Comparison of ENCODE assay signal across 18 cellular contexts in the genomic region with DNA sequence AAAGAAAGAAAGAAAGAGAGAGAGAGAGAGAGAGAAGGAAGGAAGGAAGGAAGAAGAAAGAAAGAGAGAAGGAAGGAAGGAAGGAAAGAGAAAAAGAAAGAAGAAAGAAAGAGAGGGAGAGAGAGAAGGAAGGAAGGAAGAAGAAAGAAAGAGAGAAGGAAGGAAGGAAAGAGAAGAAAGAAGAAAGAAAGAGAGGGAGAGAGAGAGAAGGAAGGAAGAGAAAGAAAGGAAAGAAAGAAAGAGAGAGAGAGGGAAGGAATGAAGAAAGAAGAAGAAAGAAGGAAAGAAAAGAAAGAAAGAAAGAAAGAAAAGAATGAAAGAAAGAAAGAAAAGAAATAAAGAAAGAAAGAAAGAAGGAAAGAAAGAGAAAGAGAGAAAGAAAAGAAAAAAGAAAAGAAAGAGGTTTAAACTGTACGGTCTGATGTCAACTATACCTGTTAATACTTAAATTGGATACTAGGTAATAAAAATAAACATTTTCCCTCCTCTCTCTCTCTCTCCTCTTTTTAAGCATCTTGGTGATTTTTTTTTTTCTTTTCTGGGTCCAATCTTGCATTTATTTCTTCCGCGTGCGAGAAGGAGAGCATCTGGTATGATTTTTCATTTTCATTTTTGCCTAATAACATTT.
DNase-seq lines count a peak whose midpoint lies in the region; ATAC-seq, FAIRE-seq and TF ChIP-seq lines count a peak whose summit lies in the region.
"Had no signal": no experiment of that assay in that cellular context is flagged by ENCODE, and none has a peak within 500 bp of the region (broad histone marks: within the 10 kb centered on the region; RNA-seq: fewer than 3 reads in every experiment).

No MANE protein-coding gene starts in this region.

- DNase-seq in HepG2 (ENCODE audit: low spot score) (no peak), right lobe of liver (no peak), HFFc6 (no peak), K562 (ENCODE audit: extremely low read depth in 1 of 4, low spot score in 3 of 4) (no peak), type B pancreatic cell (ENCODE audit: extremely low spot score, unreplicated experiment) (no peak), AG20443 (ENCODE audit: low spot score) (no peak)
- DNase-seq in activated CD8-positive, alpha-beta memory T cell treated with anti-CD3 and anti-CD28 coated beads for 24 hours: no peak
- DNase-seq: CD4-positive, alpha-beta memory T cell; DMS153; DMS79; GDM1; GOT3; H7 had no signal

- no peak for TF ChIP-seq EP300 in HepG2 (IDR thresholded peaks at IDR 0.05; ENCODE audit: low read depth in 2 of 2, low read length in 2 of 2)
- no peak for TF ChIP-seq EP300 in HepG2 (CRISPR knock-in tag; IDR thresholded peaks at IDR 0.05; ENCODE audit: borderline replicate concordance)
- no peak for TF ChIP-seq EP300 in K562 (IDR thresholded peaks at IDR 0.05; ENCODE audit: low read length)

- H3K4me3 Mint-ChIP-seq in HFFc6 (peak overlapping the region; percentile 0), type B pancreatic cell (no peak overlapping the region)
- H3K4me3 Mint-ChIP-seq: CD14-positive monocyte; CD4-positive, alpha-beta memory T cell had no signal

- H3K36me3 ChIP-seq in HepG2 (replicated peaks in 1 of 2; ENCODE audit: control insufficient read depth in 1 of 2, insufficient read depth in 2 of 2, low read length in 2 of 2) (no peaks in the 10 kb centered on the region), right lobe of liver (no peaks in the 10 kb centered on the region), K562 (ENCODE audit: control insufficient read depth, insufficient read depth, low read length) (no peaks in the 10 kb centered on the region)
- H3K36me3 ChIP-seq: BLaER1 had no signal

- H2AFZ ChIP-seq in HepG2 (ENCODE audit: low read length) (no peak overlapping the region), K562 (ENCODE audit: low read depth, low read length) (no peak overlapping the region)

- no TSS peak for BruUV-seq in HepG2 (replicated peaks; lab: Mats Ljungman, UMichigan)
- no TSS peak for BruUV-seq in K562 (replicated peaks; lab: Mats Ljungman, UMichigan)

- H3K4me1 ChIP-seq in HepG2 (ENCODE audit: insufficient read depth, low read length) (no peaks in the 10 kb centered on the region), right lobe of liver (no peaks in the 10 kb centered on the region), K562 (replicated peaks in 1 of 2; ENCODE audit: control insufficient read depth in 2 of 2, insufficient read depth in 2 of 2, low read length in 2 of 2) (no peaks in the 10 kb centered on the region)
- H3K4me1 ChIP-seq: A549, BLaER1 had no signal

- TF ChIP-seq RAD21 in HepG2 (CRISPR knock-in tag; IDR thresholded peaks at IDR 0.05) (no peak), K562 (CRISPR knock-in tag; conservative IDR thresholded peaks at IDR 0.05 in 1 of 2, IDR thresholded peaks at IDR 0.05 in 1 of 2) (no peak)

- H4K20me1 ChIP-seq in HepG2 (ENCODE audit: insufficient read depth, low read length) (no peaks in the 10 kb centered on the region), K562 (replicated peaks; ENCODE audit: control insufficient read depth, insufficient read depth, low read length) (no peaks in the 10 kb centered on the region)
- H4K20me1 ChIP-seq: BLaER1 had no signal

- H3K9me3 Mint-ChIP-seq in HFFc6 (no peaks in the 10 kb centered on the region), type B pancreatic cell (no peaks in the 10 kb centered on the region)

- H3K9me3 ChIP-seq in HepG2 (ENCODE audit: low read length): no peaks in the 10 kb centered on the region
- no peaks in the 10 kb centered on the region for H3K9me3 ChIP-seq in right lobe of liver
- H3K9me3 ChIP-seq in K562 (replicated peaks; ENCODE audit: control insufficient read depth, insufficient read depth, low read depth, low read length): no peaks in the 10 kb centered on the region
- H3K9me3 ChIP-seq: A549, BLaER1 had no signal

- POLR2A ChIA-PET in HepG2 (lab: Yijun Ruan, JAX): no interaction called here
- POLR2A ChIA-PET in K562 (lab: Yijun Ruan, JAX): no interaction called here

- no peak overlapping the region for H3K9ac ChIP-seq in HepG2 (ENCODE audit: insufficient read depth, low read depth, low read length)
- no peak overlapping the region for H3K9ac ChIP-seq in K562 (ENCODE audit: insufficient read depth in 1 of 2, low read depth in 2 of 2, low read length in 2 of 2)
- H3K9ac ChIP-seq: BLaER1, KMS-11 had no signal

- H3K27me3 Mint-ChIP-seq in HFFc6 (ENCODE audit: insufficient read depth) (peaks cover 10% of the 10 kb centered on the region), type B pancreatic cell (peaks cover 39% of the 10 kb centered on the region)

- in situ Hi-C loops in HepG2 (cut with HindIII; ENCODE audit: extremely low pct_ligation_motif_present, low pct_unique_long_range_greater_than_20kb): no loop called here
- in situ Hi-C loops in K562 (cut with MboI): no loop called here

- H3K4me1 Mint-ChIP-seq in HFFc6 (ENCODE audit: low read depth): peaks cover 12% of the 10 kb centered on the region
- H3K4me1 Mint-ChIP-seq in type B pancreatic cell (ENCODE audit: unreplicated experiment): no peaks in the 10 kb centered on the region
- H3K4me1 Mint-ChIP-seq: CD4-positive, alpha-beta memory T cell had no signal

- TF ChIP-seq CTCF in HepG2 (CRISPR knock-in tag; IDR thresholded peaks at IDR 0.05) (no peak), right lobe of liver (IDR thresholded peaks at IDR 0.05) (no peak), HFFc6 (IDR thresholded peaks at IDR 0.05) (no peak), K562 (IDR thresholded peaks at IDR 0.05 in 2 of 3, conservative IDR thresholded peaks at IDR 0.05 in 1 of 3; ENCODE audit: insufficient read depth in 2 of 3, low read depth in 1 of 3, low read length in 3 of 3) (no peak), type B pancreatic cell (conservative IDR thresholded peaks at IDR 0.05) (no peak)

- FAIRE-seq in HepG2 (lab: Jason Lieb, UNC) (no peak), K562 (lab: Jason Lieb, UNC) (no peak)
- FAIRE-seq: A549, HTR-8/SVneo had no signal

- H3K27ac ChIP-seq in HepG2 (ENCODE audit: extremely low read length, insufficient read depth, low read length) (no peak overlapping the region), right lobe of liver (no peak overlapping the region), K562 (ENCODE audit: extremely low read depth, low read depth, low read length) (no peak overlapping the region)
- H3K27ac ChIP-seq: A549, BLaER1, KMS-11 had no signal

- H3K36me3 Mint-ChIP-seq in HFFc6 (ENCODE audit: low read depth) (no peaks in the 10 kb centered on the region), type B pancreatic cell (no peaks in the 10 kb centered on the region)
- H3K36me3 Mint-ChIP-seq: CD14-positive monocyte; CD4-positive, alpha-beta memory T cell had no signal

- H3K27me3 ChIP-seq in HepG2 (ENCODE audit: control insufficient read depth in 1 of 2, insufficient read depth in 2 of 2, low read length in 2 of 2) (no peaks in the 10 kb centered on the region; a peak in 1 of 5 replicates), right lobe of liver (no peaks in the 10 kb centered on the region), K562 (ENCODE audit: control insufficient read depth in 2 of 2, insufficient read depth in 2 of 2, low read length in 2 of 2) (peaks cover 0 to 2% of the 10 kb centered on the region in 2 experiments; a peak in 1 of 5 replicates)
- H3K27me3 ChIP-seq: BLaER1 had no signal

- intact Hi-C loops in HepG2 (cut with micrococcal nuclease; ENCODE audit: unreplicated experiment): no loop called here
- intact Hi-C loops in right lobe of liver (cut with DNase I): no loop called here
- intact Hi-C loops in K562 (cut with micrococcal nuclease): no loop called here

- no peak for TF ChIP-seq POLR2A in HepG2 (IDR thresholded peaks at IDR 0.05; ENCODE audit: insufficient read depth in 1 of 2, low read depth in 2 of 2, low read length in 2 of 2)
- no peak for TF ChIP-seq POLR2A in right lobe of liver (IDR thresholded peaks at IDR 0.05)
- no peak for TF ChIP-seq POLR2A in K562 (conservative IDR thresholded peaks at IDR 0.05)

- ATAC-seq in HepG2 (no peak), right lobe of liver (no peak), K562 (no peak)
- ATAC-seq: A549 had no signal

- H3K79me2 ChIP-seq in HepG2 (ENCODE audit: insufficient read depth, low read length) (no peaks in the 10 kb centered on the region), K562 (ENCODE audit: control insufficient read depth, insufficient read depth, low read length) (no peaks in the 10 kb centered on the region)

- no peaks in the 10 kb centered on the region for H3K9me1 ChIP-seq in K562 (ENCODE audit: control insufficient read depth, insufficient read depth, low read length)

- WGBS in HepG2 (ENCODE audit: low lambda C conversion rate): 47% methylated on average over 4 of the region's 4 CpGs
- WGBS in right lobe of liver (ENCODE audit: insufficient coverage, low coverage, low lambda C conversion rate, missing lambda C conversion rate): 90% methylated on average over 4 of the region's 4 CpGs
- 0% methylated on average over 2 of the region's 4 CpGs for WGBS in K562 (ENCODE audit: insufficient coverage, low coverage, missing lambda C conversion rate)

- H3K4me2 ChIP-seq in HepG2 (ENCODE audit: low read depth, low read length) (no peak overlapping the region), K562 (ENCODE audit: insufficient read depth, low read length) (no peak overlapping the region)
- H3K4me2 ChIP-seq: A549, BLaER1, KMS-11 had no signal

- no peak overlapping the region for H3K27ac Mint-ChIP-seq in HFFc6
- H3K27ac Mint-ChIP-seq in type B pancreatic cell: no peak overlapping the region
- H3K27ac Mint-ChIP-seq: CD14-positive monocyte; CD4-positive, alpha-beta memory T cell had no signal

- H3K4me3 ChIP-seq in HepG2 (replicated peaks in 1 of 3; ENCODE audit: insufficient read depth in 1 of 3, low read depth in 2 of 3, low read length in 3 of 3): no peak overlapping the region
- no peak overlapping the region for H3K4me3 ChIP-seq in right lobe of liver
- no peak overlapping the region for H3K4me3 ChIP-seq in K562
- H3K4me3 ChIP-seq: A549, BLaER1 had no signal

- CTCF ChIA-PET in HepG2 (lab: Yijun Ruan, JAX; ENCODE audit: low intra/inter-chr PET ratio, low total read pairs): no interaction called here
- CTCF ChIA-PET in K562 (lab: Yijun Ruan, JAX; ENCODE audit: low intra/inter-chr PET ratio): no interaction called here

TF ChIP-seq in HepG2, 621 proteins besides CTCF, POLR2A, EP300 and RAD21 (continues in another document):
- TF ChIP-seq U2AF2 (IDR thresholded peaks at IDR 0.05; ENCODE audit: low read depth, low read length) (0 out of 2 replicates have a peak, but pooled peaks have one; percentile 72), SNAPC5 (CRISPR knock-in tag; IDR thresholded peaks at IDR 0.05; ENCODE audit: borderline replicate concordance) (no peak)

TF ChIP-seq in K562, 482 proteins besides CTCF, POLR2A, EP300 and RAD21 (continues in another document):
- TF ChIP-seq ZNF696 (CRISPR knock-in tag; conservative IDR thresholded peaks at IDR 0.05): no peak
- no peak for TF ChIP-seq CHD1 (IDR thresholded peaks at IDR 0.05; ENCODE audit: low read length)

Comparison
In these comparisons a context has a peak if more than half of its experiments do, and no peak if none do; other contexts are left out.
1. Of the 241 proteins assayed by ChIP-seq in both HepG2 and K562: peak only in HepG2: SRSF9 and U2AF2; only in K562: none; in both: ZNF512; in neither: 238.